In the genomic region with DNA sequence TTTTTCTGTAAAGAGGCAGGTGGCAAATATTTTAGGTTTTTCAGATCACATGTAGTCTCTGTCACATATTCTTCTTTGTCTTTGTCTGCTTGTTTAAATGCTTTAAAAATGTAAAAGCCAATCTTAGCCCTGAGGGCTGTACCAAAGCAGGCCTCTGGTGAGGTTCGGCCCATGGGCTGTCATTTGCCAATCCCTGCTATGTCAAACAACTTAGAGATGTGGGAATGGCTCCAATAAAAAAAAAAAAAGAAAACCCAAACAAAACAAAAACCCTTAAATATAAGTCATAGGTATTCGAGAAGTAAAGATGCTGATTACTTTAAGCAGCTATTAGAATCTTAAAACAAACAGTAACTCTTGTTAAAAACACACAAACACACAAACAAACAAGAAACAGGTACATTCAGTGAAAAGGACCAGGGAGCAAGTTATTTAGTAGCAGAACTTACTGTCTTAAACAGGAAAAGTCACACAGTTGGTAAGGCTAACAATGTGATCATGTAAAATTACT, we compare ENCODE assay signal across 1 cellular context.
TF ChIP-seq lines count a peak whose summit lies in the region.

No MANE protein-coding gene starts in this region.

TF ChIP-seq in HCT116, 20 proteins besides CTCF, POLR2A, EP300 and RAD21 (continued from another document):
- TF ChIP-seq, protein P1, sequence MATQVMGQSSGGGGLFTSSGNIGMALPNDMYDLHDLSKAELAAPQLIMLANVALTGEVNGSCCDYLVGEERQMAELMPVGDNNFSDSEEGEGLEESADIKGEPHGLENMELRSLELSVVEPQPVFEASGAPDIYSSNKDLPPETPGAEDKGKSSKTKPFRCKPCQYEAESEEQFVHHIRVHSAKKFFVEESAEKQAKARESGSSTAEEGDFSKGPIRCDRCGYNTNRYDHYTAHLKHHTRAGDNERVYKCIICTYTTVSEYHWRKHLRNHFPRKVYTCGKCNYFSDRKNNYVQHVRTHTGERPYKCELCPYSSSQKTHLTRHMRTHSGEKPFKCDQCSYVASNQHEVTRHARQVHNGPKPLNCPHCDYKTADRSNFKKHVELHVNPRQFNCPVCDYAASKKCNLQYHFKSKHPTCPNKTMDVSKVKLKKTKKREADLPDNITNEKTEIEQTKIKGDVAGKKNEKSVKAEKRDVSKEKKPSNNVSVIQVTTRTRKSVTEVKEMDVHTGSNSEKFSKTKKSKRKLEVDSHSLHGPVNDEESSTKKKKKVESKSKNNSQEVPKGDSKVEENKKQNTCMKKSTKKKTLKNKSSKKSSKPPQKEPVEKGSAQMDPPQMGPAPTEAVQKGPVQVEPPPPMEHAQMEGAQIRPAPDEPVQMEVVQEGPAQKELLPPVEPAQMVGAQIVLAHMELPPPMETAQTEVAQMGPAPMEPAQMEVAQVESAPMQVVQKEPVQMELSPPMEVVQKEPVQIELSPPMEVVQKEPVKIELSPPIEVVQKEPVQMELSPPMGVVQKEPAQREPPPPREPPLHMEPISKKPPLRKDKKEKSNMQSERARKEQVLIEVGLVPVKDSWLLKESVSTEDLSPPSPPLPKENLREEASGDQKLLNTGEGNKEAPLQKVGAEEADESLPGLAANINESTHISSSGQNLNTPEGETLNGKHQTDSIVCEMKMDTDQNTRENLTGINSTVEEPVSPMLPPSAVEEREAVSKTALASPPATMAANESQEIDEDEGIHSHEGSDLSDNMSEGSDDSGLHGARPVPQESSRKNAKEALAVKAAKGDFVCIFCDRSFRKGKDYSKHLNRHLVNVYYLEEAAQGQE (IDR thresholded peaks at IDR 0.05; ENCODE audit: low read depth), result no peak
- no peak for TF ChIP-seq ZFX (IDR thresholded peaks at IDR 0.05)
- TF ChIP-seq CBX3 (IDR thresholded peaks at IDR 0.05; ENCODE audit: low read depth), result no peak
- no peak for TF ChIP-seq ELF1 (IDR thresholded peaks at IDR 0.05; ENCODE audit: borderline replicate concordance, low read depth)
- no peak for TF ChIP-seq TCF7L2 (IDR thresholded peaks at IDR 0.05; ENCODE audit: borderline replicate concordance, extremely low read depth, insufficient read depth, insufficient read length)
